10 cellular contexts compared by ENCODE assay signal in genomic region chr3:108472011-108472591, GRCh38. TPM values are rescaled to one million over a fixed set of nuclear protein-coding genes. Genes with fewer than 3 reads are reported as not detected.
A peak's percentile ranks its signal among the peaks of the same experiment; 100 is the strongest.
DNase-seq lines count a peak whose midpoint lies in the region; ATAC-seq and TF ChIP-seq lines count a peak whose summit lies in the region.
"Had no signal": no experiment of that assay in that cellular context is flagged by ENCODE, and none has a peak within 500 bp of the region (broad histone marks: within the 10 kb centered on the region; RNA-seq: fewer than 3 reads in every experiment).

No MANE protein-coding gene starts in this region.

- no peaks in the 10 kb centered on the region for H3K36me3 Mint-ChIP-seq in endodermal cell (ENCODE audit: low read depth)
- H3K36me3 Mint-ChIP-seq in glutamatergic neuron (ENCODE audit: unreplicated experiment), result no peaks in the 10 kb centered on the region

- H3K4me3 ChIP-seq in cardiac fibroblast (replicated peaks in 1 of 2; ENCODE audit: low read depth in 2 of 2, low read length in 2 of 2), result no peak overlapping the region
- no peak overlapping the region for H3K4me3 ChIP-seq in trophoblast cell (ENCODE audit: low read depth, low read length)
- no peak overlapping the region for H3K4me3 ChIP-seq in endodermal cell (ENCODE audit: low read length)
- H3K4me3 ChIP-seq: heart right ventricle, Peyer's patch had no signal

- peaks cover 9% of the 10 kb centered on the region for H3K79me1 ChIP-seq in trophoblast cell (ENCODE audit: low read length)

- H3K27ac Mint-ChIP-seq in endodermal cell (no peak overlapping the region), glutamatergic neuron (ENCODE audit: unreplicated experiment) (no peak overlapping the region)
- H3K27ac Mint-ChIP-seq: activated T-cell treated with anti-CD3 and anti-CD28 coated beads, Interleukin-2, amount 50 U/mL, for 24 hours had no signal

- no peak overlapping the region for H3K4ac ChIP-seq in trophoblast cell (ENCODE audit: low read depth, low read length)

- no peak for ATAC-seq in HG03571 (IDR thresholded peaks at IDR 0.05; ENCODE audit: unreplicated experiment)
- ATAC-seq: heart right ventricle had no signal

- H3K14ac ChIP-seq in trophoblast cell (ENCODE audit: low read length), result peak overlapping the region; percentile 29

- H2BK120ac ChIP-seq in trophoblast cell (ENCODE audit: insufficient read depth, low read length, poor library complexity), result no peak overlapping the region

- H3K27me3 Mint-ChIP-seq in endodermal cell (ENCODE audit: insufficient read depth) (no peaks in the 10 kb centered on the region), glutamatergic neuron (ENCODE audit: unreplicated experiment) (peaks cover 3% of the 10 kb centered on the region)

- WGBS in trophoblast cell (ENCODE audit: extremely low coverage, insufficient coverage, insufficient read length), result no CpG with 5 or more reads among the region's 5 CpGs
- WGBS in endodermal cell (ENCODE audit: insufficient coverage in 1 of 2, insufficient read length in 1 of 2), 2 experiments, result 76% methylated on average over 5 of the region's 5 CpGs; no CpG with 5 or more reads in 1 of the 2 experiments

- no peak overlapping the region for H3K23ac ChIP-seq in trophoblast cell (ENCODE audit: low read length)

- H3K18ac ChIP-seq in trophoblast cell (ENCODE audit: low read length), result no peak overlapping the region

- H4K12ac ChIP-seq in trophoblast cell (ENCODE audit: low read depth, low read length), result no peak overlapping the region

- H3K9ac ChIP-seq in trophoblast cell (ENCODE audit: low read length) (no peak overlapping the region), endodermal cell (ENCODE audit: extremely low read depth, low read length, poor library complexity, severe bottlenecking) (no peak overlapping the region)

- TF ChIP-seq CTCF in cardiac fibroblast (IDR thresholded peaks at IDR 0.05; ENCODE audit: low read depth, low read length), result no peak
- TF ChIP-seq CTCF in endodermal cell (conservative IDR thresholded peaks at IDR 0.05), result no peak
- no peak for TF ChIP-seq CTCF in glutamatergic neuron (IDR thresholded peaks at IDR 0.05; ENCODE audit: partially characterized antibody, unreplicated experiment)

- no peak overlapping the region for H2BK5ac ChIP-seq in trophoblast cell (ENCODE audit: low read depth, low read length, poor library complexity)

- H3K9me3 Mint-ChIP-seq in endodermal cell, result no peaks in the 10 kb centered on the region
- H3K9me3 Mint-ChIP-seq in glutamatergic neuron (ENCODE audit: unreplicated experiment), result peaks cover 3% of the 10 kb centered on the region
- H3K9me3 Mint-ChIP-seq: activated T-cell treated with anti-CD3 and anti-CD28 coated beads, Interleukin-2, amount 50 U/mL, for 24 hours had no signal

- no peak overlapping the region for H4K8ac ChIP-seq in trophoblast cell (ENCODE audit: low read depth, low read length)

- H3K27ac ChIP-seq in trophoblast cell (ENCODE audit: low read depth, low read length), result peak overlapping the region; percentile 50
- H3K27ac ChIP-seq in endodermal cell (ENCODE audit: low read depth, low read length), result no peak overlapping the region
- H3K27ac ChIP-seq: heart right ventricle, Peyer's patch had no signal

- no peaks in the 10 kb centered on the region for H3K27me3 ChIP-seq in trophoblast cell (ENCODE audit: insufficient read depth, low read length)
- H3K27me3 ChIP-seq in endodermal cell (ENCODE audit: control insufficient read depth, insufficient read depth, low read length, poor library complexity, severe bottlenecking), result no peaks in the 10 kb centered on the region
- H3K27me3 ChIP-seq: heart right ventricle, Peyer's patch had no signal

- H4K91ac ChIP-seq in trophoblast cell (ENCODE audit: low read depth, low read length), result peak overlapping the region; percentile 38

- peaks cover 2% of the 10 kb centered on the region for H3K79me2 ChIP-seq in trophoblast cell (ENCODE audit: control insufficient read depth, insufficient read depth, low read length, poor library complexity)

- H3K36me3 ChIP-seq in trophoblast cell (ENCODE audit: control insufficient read depth in 1 of 2, insufficient read depth in 2 of 2, low read length in 2 of 2) (no peaks in the 10 kb centered on the region), endodermal cell (ENCODE audit: control insufficient read depth, insufficient read depth, low read length) (no peaks in the 10 kb centered on the region)
- H3K36me3 ChIP-seq: heart right ventricle, Peyer's patch had no signal

- no peak overlapping the region for H3K4me2 ChIP-seq in trophoblast cell (ENCODE audit: low read length)

- H3K4me1 ChIP-seq in trophoblast cell (ENCODE audit: control insufficient read depth in 1 of 2, insufficient read depth in 2 of 2, low read length in 2 of 2) (peaks cover 12 to 15% of the 10 kb centered on the region in 2 experiments), endodermal cell (ENCODE audit: control insufficient read depth, insufficient read depth, low read length) (no peaks in the 10 kb centered on the region)
- H3K4me1 ChIP-seq: Peyer's patch had no signal

- H3K4me1 Mint-ChIP-seq in endodermal cell (peaks cover 4% of the 10 kb centered on the region), glutamatergic neuron (ENCODE audit: low read depth, unreplicated experiment) (peaks cover 38% of the 10 kb centered on the region)

- H2AK5ac ChIP-seq in trophoblast cell (ENCODE audit: low read length), result peak overlapping the region; percentile 82

- H3K9me3 ChIP-seq in trophoblast cell (ENCODE audit: insufficient read depth, low read depth, low read length) (no peaks in the 10 kb centered on the region), endodermal cell (ENCODE audit: control insufficient read depth, low read length) (no peaks in the 10 kb centered on the region)
- H3K9me3 ChIP-seq: heart right ventricle, Peyer's patch had no signal

- H2BK12ac ChIP-seq in trophoblast cell (ENCODE audit: low read length), result peak overlapping the region; percentile 87

- H3K4me3 Mint-ChIP-seq in endodermal cell (no peak overlapping the region), glutamatergic neuron (ENCODE audit: unreplicated experiment) (no peak overlapping the region)
- H3K4me3 Mint-ChIP-seq: activated T-cell treated with anti-CD3 and anti-CD28 coated beads, Interleukin-2, amount 50 U/mL, for 24 hours had no signal

- DNase-seq in GM04503 (ENCODE audit: low read depth) (peak; percentile 56), NCI-H2171 treated with DMSO at 0.1 percent for 48 hours (lab: John Stamatoyannopoulos, UW) (peak; percentile 30), cardiac fibroblast (ENCODE audit: low read depth in 2 of 2) (peak; percentile 64 to 82), trophoblast cell (peak in 1 of 2 donors; percentile 24), endodermal cell (no peak), glutamatergic neuron (no peak)
- DNase-seq: activated T-cell treated with anti-CD3 and anti-CD28 coated beads, Interleukin-2, amount 50 U/mL, for 24 hours; heart right ventricle had no signal

- peak overlapping the region; percentile 67 for H2AFZ ChIP-seq in trophoblast cell (ENCODE audit: insufficient read depth, low read length, poor library complexity)

RNA-seq across cellular contexts. Expression of gene MYH15, which starts 38.3 kb away (rescaled TPM):
- polyA plus RNA-seq in trophoblast cell (2013), result 0.32 and 0.37 TPM in 2 replicates
- total RNA-seq in endodermal cell, result under 1 TPM; 0.07 to 0.15 TPM
- 0.46 TPM for polyA plus RNA-seq in endodermal cell (2013, experiment 1 of 2)
- polyA plus RNA-seq in endodermal cell (2013, experiment 2 of 2), result 0.21 TPM
- total RNA-seq in glutamatergic neuron (ENCODE audit: unreplicated experiment), result 1.0 TPM

Comparison
In these comparisons a context has a peak if more than half of its experiments do, and no peak if none do; other contexts are left out.
1. DNase-seq: peak in GM04503 (single experiment), NCI-H2171 treated with DMSO at 0.1 percent for 48 hours (single experiment) and cardiac fibroblast (2 of 2); none in endodermal cell (single experiment) and glutamatergic neuron (single experiment).